In genomic region chr19:4373601-4374441, GRCh38 we compare ENCODE assay signal across 8 cellular contexts. TPM values are rescaled to one million over a fixed set of nuclear protein-coding genes. Genes with fewer than 3 reads are reported as not detected.
DNase-seq lines count a peak whose midpoint lies in the region; ATAC-seq, FAIRE-seq and TF ChIP-seq lines count a peak whose summit lies in the region.

No MANE protein-coding gene starts in this region.

- H2AFZ ChIP-seq in keratinocyte (ENCODE audit: control insufficient read depth, low read length), result no peak overlapping the region

- TF ChIP-seq CTCF in keratinocyte (optimal IDR thresholded peaks at IDR 0.05 in 1 of 3, IDR thresholded peaks at IDR 0.05 in 1 of 3, conservative IDR thresholded peaks at IDR 0.05 in 1 of 3; ENCODE audit: extremely low read depth in 1 of 3, insufficient read depth in 2 of 3, low read length in 3 of 3), result no peak

- peak overlapping the region; percentile 75 for H3K9ac ChIP-seq in HUES6 (ENCODE audit: low read length)
- peak overlapping the region; percentile 77 for H3K9ac ChIP-seq in keratinocyte (ENCODE audit: control insufficient read depth, extremely low read depth, insufficient read depth, low read length)

- H3K27ac ChIP-seq in HUES6 (ENCODE audit: low read depth, low read length) (peak overlapping the region; percentile 90; the same call in 1 of the 2 replicates), adipose tissue (ENCODE audit: low read depth, low read length) (peak overlapping the region; percentile 35), keratinocyte (ENCODE audit: control insufficient read depth, insufficient read depth, low read length) (peak overlapping the region; percentile 83)

- dilution Hi-C loops in keratinocyte (cut with MboI; ENCODE audit: extremely low pct_ligation_motif_present, low sequenced_read_pairs), result no loop called here

- peaks cover 8% of the 10 kb centered on the region for H3K9me1 ChIP-seq in keratinocyte (ENCODE audit: control insufficient read depth, extremely low read depth, insufficient read depth, low read length)

- peaks cover 73% of the 10 kb centered on the region for H3K79me2 ChIP-seq in keratinocyte (ENCODE audit: control insufficient read depth, insufficient read depth, low read length)

- no peak overlapping the region for H3K4me3 Mint-ChIP-seq in stimulated activated effector memory CD8-positive, alpha-beta T cell treated with anti-CD3 and anti-CD28 coated beads, Interleukin-12 subunit alpha, Interleukin-12 subunit beta, amount 100 ng/mL, for 72 hours

- H3K36me3 ChIP-seq in HUES6 (ENCODE audit: control insufficient read depth, insufficient read depth, low read length) (no peaks in the 10 kb centered on the region), keratinocyte (ENCODE audit: control insufficient read depth in 2 of 2, extremely low read depth in 1 of 2, insufficient read depth in 2 of 2, low read length in 2 of 2) (peaks cover 2 to 4% of the 10 kb centered on the region in 2 experiments)

- H4K20me1 ChIP-seq in keratinocyte (ENCODE audit: control insufficient read depth, extremely low read depth, insufficient read depth, low read length), result peaks cover 12% of the 10 kb centered on the region

- no peaks in the 10 kb centered on the region for H3K27me3 ChIP-seq in HUES6 (ENCODE audit: control insufficient read depth, insufficient read depth, low read length)
- H3K27me3 ChIP-seq in keratinocyte (ENCODE audit: control insufficient read depth, extremely low read depth, insufficient read depth, low read length), result no peaks in the 10 kb centered on the region

- no peaks in the 10 kb centered on the region for H3K9me3 Mint-ChIP-seq in stimulated activated effector memory CD8-positive, alpha-beta T cell treated with anti-CD3 and anti-CD28 coated beads, Interleukin-12 subunit alpha, Interleukin-12 subunit beta, amount 100 ng/mL, for 72 hours

- DNase-seq in keratinocyte (ENCODE audit: low read depth, low spot score) (no peak), glomerular visceral epithelial cell (ENCODE audit: extremely low spot score) (no peak), GM19238 (ENCODE audit: insufficient read length, low spot score) (no peak)
- DNase-seq in stimulated activated effector memory CD8-positive, alpha-beta T cell treated with anti-CD3 and anti-CD28 coated beads, Interleukin-12 subunit alpha, Interleukin-12 subunit beta, amount 100 ng/mL, for 72 hours (ENCODE audit: low spot score in 2 of 2), result no peak
- DNase-seq in stimulated activated CD4-positive, alpha-beta T cell treated with anti-CD3 and anti-CD28 coated beads, Interleukin-12 subunit alpha, Interleukin-12 subunit beta, amount 100 ng/mL, for 4 hours, result no peak
- no peak for DNase-seq in stimulated activated CD4-positive, alpha-beta T cell treated with anti-CD3 and anti-CD28 coated beads, Interleukin-4, amount 100 ng/mL, for 4 hours

- 36 to 59% (median 38%) methylated on average over 24 of the region's 24 CpGs for WGBS in adipose tissue, 3 donors

- FAIRE-seq in keratinocyte (lab: Jason Lieb, UNC), result no peak

- peaks cover 83% of the 10 kb centered on the region for H3K4me1 Mint-ChIP-seq in stimulated activated effector memory CD8-positive, alpha-beta T cell treated with anti-CD3 and anti-CD28 coated beads, Interleukin-12 subunit alpha, Interleukin-12 subunit beta, amount 100 ng/mL, for 72 hours

- H3K36me3 Mint-ChIP-seq in stimulated activated effector memory CD8-positive, alpha-beta T cell treated with anti-CD3 and anti-CD28 coated beads, Interleukin-12 subunit alpha, Interleukin-12 subunit beta, amount 100 ng/mL, for 72 hours, result peaks cover 36% of the 10 kb centered on the region

- H3K4me2 ChIP-seq in keratinocyte (ENCODE audit: control insufficient read depth, extremely low read depth, insufficient read depth, low read depth, low read length), result peak overlapping the region; percentile 78

- H3K9me3 ChIP-seq in HUES6 (ENCODE audit: control insufficient read depth, insufficient read depth, low read depth, low read length) (no peaks in the 10 kb centered on the region), keratinocyte (ENCODE audit: control insufficient read depth, low read depth, low read length) (no peaks in the 10 kb centered on the region)

- H3K4me1 ChIP-seq in HUES6 (ENCODE audit: control insufficient read depth, insufficient read depth, low read length) (peaks cover 53% of the 10 kb centered on the region), keratinocyte (ENCODE audit: control insufficient read depth, extremely low read depth, insufficient read depth, low read length) (peaks cover 66% of the 10 kb centered on the region)

- no peak for ATAC-seq in stimulated activated effector memory CD8-positive, alpha-beta T cell treated with anti-CD3 and anti-CD28 coated beads, Interleukin-12 subunit alpha, Interleukin-12 subunit beta, amount 100 ng/mL, for 72 hours

- H3K27ac Mint-ChIP-seq in stimulated activated effector memory CD8-positive, alpha-beta T cell treated with anti-CD3 and anti-CD28 coated beads, Interleukin-12 subunit alpha, Interleukin-12 subunit beta, amount 100 ng/mL, for 72 hours, result peak overlapping the region; percentile 81

- H3K4me3 ChIP-seq in HUES6 (ENCODE audit: low read depth, low read length) (no peak overlapping the region), keratinocyte (ENCODE audit: control insufficient read depth in 2 of 3, extremely low read depth in 1 of 3, insufficient read depth in 2 of 3, low read depth in 1 of 3, low read length in 3 of 3) (no peak overlapping the region)

RNA-seq across cellular contexts. Expression of gene SH3GL1, which starts 26.5 kb away (rescaled TPM):
- 10 to 100 TPM; 33.2 to 87.8 (median 74.0) TPM for polyA plus RNA-seq in adipose tissue
- 47.4 to 61.0 TPM (median 52.7 TPM) in 3 replicates for polyA plus RNA-seq in keratinocyte
- polyA plus RNA-seq in keratinocyte (2011; ENCODE audit: low read depth), result 51.2 TPM
- 43.2 and 91.3 TPM in 2 replicates for polyA plus RNA-seq in keratinocyte (2011; cell fraction: cytosol; rRNA removed)
- polyA plus RNA-seq in keratinocyte (2011; cell fraction: nucleus; rRNA removed), result 46.9 and 63.8 TPM in 2 replicates
- polyA plus RNA-seq in keratinocyte (2012; ENCODE audit: low replicate concordance), result 82.6 and 89.6 TPM in 2 replicates
- 27.5 to 75.2 TPM (median 36.8 TPM) in 3 replicates for polyA minus RNA-seq in keratinocyte
- polyA minus RNA-seq in keratinocyte (2011; cell fraction: cytosol; rRNA and poly(A)+ RNA removed), result 106 TPM
- 26.8 and 27.0 TPM in 2 replicates for polyA minus RNA-seq in keratinocyte (2011; cell fraction: nucleus; rRNA and poly(A)+ RNA removed)

RNA-seq across cellular contexts. Expression of gene CHAF1A, which starts 28.6 kb away (rescaled TPM):
- polyA plus RNA-seq in adipose tissue (1 to 10 TPM; 3.0 to 7.9 (median 7.4) TPM), keratinocyte (5.2 to 12.5 TPM (median 10.6 TPM) in 3 replicates)
- polyA plus RNA-seq in keratinocyte (2011; ENCODE audit: low read depth), result 4.8 TPM
- 7.5 and 8.0 TPM in 2 replicates for polyA plus RNA-seq in keratinocyte (2011; cell fraction: cytosol; rRNA removed)
- polyA plus RNA-seq in keratinocyte (2011; cell fraction: nucleus; rRNA removed), result 11.8 and 12.3 TPM in 2 replicates
- polyA plus RNA-seq in keratinocyte (2012; ENCODE audit: low replicate concordance), result 3.7 and 16.7 TPM in 2 replicates
- 5.1 to 11.2 TPM (median 8.9 TPM) in 3 replicates for polyA minus RNA-seq in keratinocyte
- polyA minus RNA-seq in keratinocyte (2011; cell fraction: cytosol; rRNA and poly(A)+ RNA removed), result 13.8 TPM
- polyA minus RNA-seq in keratinocyte (2011; cell fraction: nucleus; rRNA and poly(A)+ RNA removed), result 7.7 and 10.0 TPM in 2 replicates

RNA-seq across cellular contexts. Expression of gene MPND, which starts 30.5 kb away (rescaled TPM):
- polyA plus RNA-seq in adipose tissue, result 10 to 100 TPM; 12.0 to 21.6 (median 17.2) TPM
- 4.2 to 4.7 TPM (median 4.6 TPM) in 3 replicates for polyA plus RNA-seq in keratinocyte
- polyA plus RNA-seq in keratinocyte (2011; ENCODE audit: low read depth), result 2.8 TPM
- polyA plus RNA-seq in keratinocyte (2011; cell fraction: cytosol; rRNA removed), result 2.7 and 5.3 TPM in 2 replicates
- polyA plus RNA-seq in keratinocyte (2011; cell fraction: nucleus; rRNA removed), result 2.4 TPM in 2 replicates
- 5.7 and 11.4 TPM in 2 replicates for polyA plus RNA-seq in keratinocyte (2012; ENCODE audit: low replicate concordance)
- 2.0 to 7.9 TPM (median 2.3 TPM) in 3 replicates for polyA minus RNA-seq in keratinocyte
- 8.1 TPM for polyA minus RNA-seq in keratinocyte (2011; cell fraction: cytosol; rRNA and poly(A)+ RNA removed)
- 0.85 and 2.7 TPM in 2 replicates for polyA minus RNA-seq in keratinocyte (2011; cell fraction: nucleus; rRNA and poly(A)+ RNA removed)

RNA-seq across cellular contexts. Expression of gene STAP2, which starts 35.2 kb away (rescaled TPM):
- polyA plus RNA-seq in adipose tissue, result 10 to 100 TPM in 2 of 3 donors, 1 to 10 TPM in 1; 6.4 to 15.5 (median 10.1) TPM
- 53.8 to 80.5 TPM (median 60.0 TPM) in 3 replicates for polyA plus RNA-seq in keratinocyte
- polyA plus RNA-seq in keratinocyte (2011; ENCODE audit: low read depth), result 70.3 TPM
- 37.9 and 84.3 TPM in 2 replicates for polyA plus RNA-seq in keratinocyte (2011; cell fraction: cytosol; rRNA removed)
- 70.9 and 84.1 TPM in 2 replicates for polyA plus RNA-seq in keratinocyte (2011; cell fraction: nucleus; rRNA removed)
- polyA plus RNA-seq in keratinocyte (2012; ENCODE audit: low replicate concordance), result 54.3 and 57.7 TPM in 2 replicates
- 38.9 to 51.1 TPM (median 39.6 TPM) in 3 replicates for polyA minus RNA-seq in keratinocyte
- 77.9 TPM for polyA minus RNA-seq in keratinocyte (2011; cell fraction: cytosol; rRNA and poly(A)+ RNA removed)
- 23.1 and 24.4 TPM in 2 replicates for polyA minus RNA-seq in keratinocyte (2011; cell fraction: nucleus; rRNA and poly(A)+ RNA removed)

Comparison
In these comparisons a context has a peak if more than half of its experiments do, and no peak if none do; other contexts are left out.
1. H3K27ac ChIP-seq: peak in every context shown above with its lines; median percentile 90 in HUES6; 83 in keratinocyte; 35 in adipose tissue.